1 cellular context compared by ENCODE assay signal in genomic region chr2:241391892-241392665, GRCh38.
TF ChIP-seq lines count a peak whose summit lies in the region.

No MANE protein-coding gene starts in this region.

TF ChIP-seq in WTC11, 78 proteins besides CTCF, POLR2A, EP300 and RAD21 (continued from another document):
- TF ChIP-seq AFF4 (CRISPR knock-in tag; IDR thresholded peaks at IDR 0.05; ENCODE audit: borderline replicate concordance) (no peak), FOXJ3 (CRISPR knock-in tag; IDR thresholded peaks at IDR 0.05; ENCODE audit: borderline replicate concordance) (no peak), E2F5 (CRISPR knock-in tag; IDR thresholded peaks at IDR 0.05) (no peak), PRRX2 (CRISPR knock-in tag; IDR thresholded peaks at IDR 0.05) (no peak), NR3C1 (CRISPR knock-in tag; conservative IDR thresholded peaks at IDR 0.05; ENCODE audit: low read depth) (no peak), ELF4 (CRISPR knock-in tag; IDR thresholded peaks at IDR 0.05; ENCODE audit: low read depth) (no peak), JAZF1 (CRISPR knock-in tag; IDR thresholded peaks at IDR 0.05) (no peak), HMGA2 (CRISPR knock-in tag; IDR thresholded peaks at IDR 0.05) (no peak), CREM (CRISPR knock-in tag; IDR thresholded peaks at IDR 0.05) (no peak), ERG (CRISPR knock-in tag; IDR thresholded peaks at IDR 0.05) (no peak), FOXK1 (CRISPR knock-in tag; IDR thresholded peaks at IDR 0.05) (no peak), ZNF416 (CRISPR knock-in tag; IDR thresholded peaks at IDR 0.05) (no peak)
